ENCODE assay signal across 1 cellular context in the genomic region with DNA sequence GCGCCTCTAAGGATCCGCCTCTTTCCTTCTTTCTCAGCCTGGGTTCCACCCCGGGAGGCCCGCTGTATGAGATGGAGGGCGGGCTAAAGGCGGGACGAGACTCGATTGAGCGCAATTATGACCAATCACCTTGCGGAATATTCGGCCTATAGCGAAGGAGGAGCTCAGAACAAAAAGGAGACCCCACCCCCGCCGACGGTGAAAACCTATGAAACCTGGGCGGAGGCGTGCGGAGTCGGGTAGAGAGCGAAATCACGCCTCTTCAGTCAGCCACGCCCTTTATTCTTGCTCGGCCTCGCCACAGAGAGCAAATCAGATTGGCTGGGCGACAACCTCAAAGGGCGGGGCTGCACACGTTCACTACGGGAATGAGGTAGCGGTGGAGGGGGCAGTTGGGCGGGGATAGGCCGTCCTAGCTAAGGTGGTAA.
TF ChIP-seq lines count a peak whose summit lies in the region.

No MANE protein-coding gene starts in this region.

TF ChIP-seq in GM12878, 131 proteins besides CTCF, POLR2A, EP300 and RAD21 (continued from another document):
- TF ChIP-seq MXI1 (IDR thresholded peaks at IDR 0.05; ENCODE audit: low read depth, low read length) (no peak; the same call in 1 of the 2 replicates), GATAD2B (conservative IDR thresholded peaks at IDR 0.05; ENCODE audit: low read depth) (no peak), JUNB (IDR thresholded peaks at IDR 0.05) (no peak), EGR1 (IDR thresholded peaks at IDR 0.05; ENCODE audit: borderline replicate concordance in 1 of 2, low read depth in 2 of 2, low read length in 2 of 2) (peak in 1 of 2 experiments; percentile 50; a peak in 1 of 3 replicates), RAD51 (IDR thresholded peaks at IDR 0.05) (no peak)
- TF ChIP-seq, protein P1, sequence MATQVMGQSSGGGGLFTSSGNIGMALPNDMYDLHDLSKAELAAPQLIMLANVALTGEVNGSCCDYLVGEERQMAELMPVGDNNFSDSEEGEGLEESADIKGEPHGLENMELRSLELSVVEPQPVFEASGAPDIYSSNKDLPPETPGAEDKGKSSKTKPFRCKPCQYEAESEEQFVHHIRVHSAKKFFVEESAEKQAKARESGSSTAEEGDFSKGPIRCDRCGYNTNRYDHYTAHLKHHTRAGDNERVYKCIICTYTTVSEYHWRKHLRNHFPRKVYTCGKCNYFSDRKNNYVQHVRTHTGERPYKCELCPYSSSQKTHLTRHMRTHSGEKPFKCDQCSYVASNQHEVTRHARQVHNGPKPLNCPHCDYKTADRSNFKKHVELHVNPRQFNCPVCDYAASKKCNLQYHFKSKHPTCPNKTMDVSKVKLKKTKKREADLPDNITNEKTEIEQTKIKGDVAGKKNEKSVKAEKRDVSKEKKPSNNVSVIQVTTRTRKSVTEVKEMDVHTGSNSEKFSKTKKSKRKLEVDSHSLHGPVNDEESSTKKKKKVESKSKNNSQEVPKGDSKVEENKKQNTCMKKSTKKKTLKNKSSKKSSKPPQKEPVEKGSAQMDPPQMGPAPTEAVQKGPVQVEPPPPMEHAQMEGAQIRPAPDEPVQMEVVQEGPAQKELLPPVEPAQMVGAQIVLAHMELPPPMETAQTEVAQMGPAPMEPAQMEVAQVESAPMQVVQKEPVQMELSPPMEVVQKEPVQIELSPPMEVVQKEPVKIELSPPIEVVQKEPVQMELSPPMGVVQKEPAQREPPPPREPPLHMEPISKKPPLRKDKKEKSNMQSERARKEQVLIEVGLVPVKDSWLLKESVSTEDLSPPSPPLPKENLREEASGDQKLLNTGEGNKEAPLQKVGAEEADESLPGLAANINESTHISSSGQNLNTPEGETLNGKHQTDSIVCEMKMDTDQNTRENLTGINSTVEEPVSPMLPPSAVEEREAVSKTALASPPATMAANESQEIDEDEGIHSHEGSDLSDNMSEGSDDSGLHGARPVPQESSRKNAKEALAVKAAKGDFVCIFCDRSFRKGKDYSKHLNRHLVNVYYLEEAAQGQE (IDR thresholded peaks at IDR 0.05; ENCODE audit: low read depth, low read length) = no peak
